19 cellular contexts compared by ENCODE assay signal in the genomic region with DNA sequence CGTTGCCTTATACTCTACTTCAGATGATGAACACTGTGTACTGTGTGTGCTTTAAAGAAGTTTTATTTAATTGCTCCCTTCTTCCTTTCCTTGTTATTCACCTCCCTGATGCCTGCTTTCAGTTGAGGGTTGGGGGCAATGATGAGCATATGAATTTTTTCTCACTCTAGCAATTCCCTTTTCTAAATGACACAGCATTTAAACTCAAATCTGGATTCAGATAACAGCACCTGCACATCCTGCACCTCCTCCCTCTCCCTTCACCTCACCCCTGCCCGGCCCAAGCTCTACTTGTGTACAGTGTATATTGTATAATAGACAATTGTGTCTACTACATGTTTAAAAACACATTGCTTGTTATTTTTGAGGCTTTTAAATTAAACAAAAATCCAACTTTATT. TPM values are rescaled to one million over a fixed set of nuclear protein-coding genes. Genes with fewer than 3 reads are reported as not detected.
"Had no signal": no experiment of that assay in that cellular context is flagged by ENCODE, and none has a peak within 500 bp of the region (broad histone marks: within the 10 kb centered on the region; RNA-seq: fewer than 3 reads in every experiment).

No MANE protein-coding gene starts in this region.

- H3K9me3 Mint-ChIP-seq: activated naive CD4-positive, alpha-beta T cell treated with anti-CD3 and anti-CD28 coated beads for 36 hours; activated T-helper 17 cell treated with anti-CD3 and anti-CD28 coated beads, Interleukin-2, amount 50 U/mL, for 72 hours; endodermal cell; memory B cell; naive thymus-derived CD4-positive, alpha-beta T cell; stimulated activated naive B cell treated with anti-CD40 and anti-IgM and Interleukin-4, amounts not matched to agents 10 μg/mL and 1 μg/mL and 100 μg/mL, for 72 hours had no signal

- H3K4me1 Mint-ChIP-seq: endodermal cell, memory B cell had no signal

- H3K27me3 Mint-ChIP-seq: activated T-helper 17 cell treated with anti-CD3 and anti-CD28 coated beads, Interleukin-2, amount 50 U/mL, for 72 hours; memory B cell; naive thymus-derived CD4-positive, alpha-beta T cell; stimulated activated naive B cell treated with anti-CD40 and anti-IgM and Interleukin-4, amounts not matched to agents 10 μg/mL and 1 μg/mL and 100 μg/mL, for 72 hours had no signal

- H3K27ac Mint-ChIP-seq: activated CD8-positive, alpha-beta T cell treated with anti-CD3 and anti-CD28 coated beads, Interleukin-2, amount 10 ng/mL, durations not matched to agents 7 days and 5 days; activated naive CD4-positive, alpha-beta T cell treated with anti-CD3 and anti-CD28 coated beads for 36 hours; activated T-helper 17 cell treated with anti-CD3 and anti-CD28 coated beads, Interleukin-2, amount 50 U/mL, for 72 hours; endodermal cell; memory B cell; stimulated activated naive B cell treated with anti-CD40 and anti-IgM and Interleukin-4, amounts not matched to agents 10 μg/mL and 1 μg/mL and 100 μg/mL, for 72 hours had no signal

- H3K4me3 Mint-ChIP-seq: activated CD8-positive, alpha-beta T cell treated with anti-CD3 and anti-CD28 coated beads, Interleukin-2, amount 10 ng/mL, durations not matched to agents 7 days and 5 days; activated naive CD4-positive, alpha-beta T cell treated with anti-CD3 and anti-CD28 coated beads for 36 hours; activated T-helper 17 cell treated with anti-CD3 and anti-CD28 coated beads, Interleukin-2, amount 50 U/mL, for 72 hours; endodermal cell; memory B cell; naive thymus-derived CD4-positive, alpha-beta T cell; stimulated activated naive B cell treated with anti-CD40 and anti-IgM and Interleukin-4, amounts not matched to agents 10 μg/mL and 1 μg/mL and 100 μg/mL, for 72 hours had no signal

- DNase-seq: activated CD4-positive, alpha-beta T cell treated with anti-CD3 and anti-CD28 coated beads for 1 hour; activated CD8-positive, alpha-beta memory T cell treated with anti-CD3 and anti-CD28 coated beads, Interleukin-2, amount 50 U/mL, for 48 hours; activated CD8-positive, alpha-beta T cell treated with anti-CD3 and anti-CD28 coated beads, Interleukin-2, amount 10 ng/mL, durations not matched to agents 7 days and 5 days; activated naive CD4-positive, alpha-beta T cell treated with anti-CD3 and anti-CD28 coated beads for 36 hours; dorsolateral prefrontal cortex; endodermal cell; erythroblast; gastrocnemius medialis; mucosa of descending colon; naive thymus-derived CD4-positive, alpha-beta T cell; retina; stimulated activated CD4-positive, alpha-beta T cell treated with anti-CD3 and anti-CD28 coated beads, Interleukin-2, amount 100 ng/mL, for 48 hours; stimulated activated naive B cell treated with anti-CD40 and anti-IgM and Interleukin-4, amounts not matched to agents 10 μg/mL and 1 μg/mL and 100 μg/mL, for 72 hours; tibial artery; uterus had no signal

RNA-seq across cellular contexts. Expression of a gene that starts 29.3 kb away (rescaled TPM):
- total RNA-seq: activated CD8-positive, alpha-beta T cell treated with anti-CD3 and anti-CD28 coated beads, Interleukin-2, amount 10 ng/mL, durations not matched to agents 7 days and 5 days; activated naive CD4-positive, alpha-beta T cell treated with anti-CD3 and anti-CD28 coated beads for 36 hours; activated T-helper 17 cell treated with anti-CD3 and anti-CD28 coated beads, Interleukin-2, amount 50 U/mL, for 72 hours; astrocyte; naive thymus-derived CD4-positive, alpha-beta T cell; T-helper 2 cell treated with Interferon-gamma antibody and Interleukin-4, amounts not matched to agents 100 ng/mL and 5 ng/mL, for 36 hours had no signal
